Comparison of ENCODE assay signal across 8 cellular contexts in genomic region chr22:23749747-23750373, GRCh38.
A peak's percentile ranks its signal among the peaks of the same experiment; 100 is the strongest.
DNase-seq lines count a peak whose midpoint lies in the region; ATAC-seq lines count a peak whose summit lies in the region.

No MANE protein-coding gene starts in this region.

- H3K27ac Mint-ChIP-seq in stimulated activated effector memory CD8-positive, alpha-beta T cell treated with anti-CD3 and anti-CD28 coated beads, Interleukin-12 subunit alpha, Interleukin-12 subunit beta, amount 100 ng/mL, for 72 hours, result peak overlapping the region; percentile 88

- no peaks in the 10 kb centered on the region for H3K9me3 Mint-ChIP-seq in stimulated activated effector memory CD8-positive, alpha-beta T cell treated with anti-CD3 and anti-CD28 coated beads, Interleukin-12 subunit alpha, Interleukin-12 subunit beta, amount 100 ng/mL, for 72 hours

- H3K9me3 ChIP-seq in SK-N-MC (ENCODE audit: low read depth, low read length), result no peaks in the 10 kb centered on the region

- H3K36me3 Mint-ChIP-seq in stimulated activated effector memory CD8-positive, alpha-beta T cell treated with anti-CD3 and anti-CD28 coated beads, Interleukin-12 subunit alpha, Interleukin-12 subunit beta, amount 100 ng/mL, for 72 hours, result peaks cover 7% of the 10 kb centered on the region

- peaks cover 7% of the 10 kb centered on the region; the same call in 1 of the 2 replicates for H3K36me3 ChIP-seq in SK-N-MC (ENCODE audit: insufficient read depth, low read length)

- peak overlapping the region; percentile 84 for H3K4me3 Mint-ChIP-seq in stimulated activated effector memory CD8-positive, alpha-beta T cell treated with anti-CD3 and anti-CD28 coated beads, Interleukin-12 subunit alpha, Interleukin-12 subunit beta, amount 100 ng/mL, for 72 hours

- H3K27ac ChIP-seq in SK-N-MC, result no peak overlapping the region

- no peak for ATAC-seq in stimulated activated effector memory CD8-positive, alpha-beta T cell treated with anti-CD3 and anti-CD28 coated beads, Interleukin-12 subunit alpha, Interleukin-12 subunit beta, amount 100 ng/mL, for 72 hours

- peak; percentile 48 for DNase-seq in SIG-M5 treated with dmso at 0.1 percent for 504 hours (lab: John Stamatoyannopoulos, UW; ENCODE audit: unreplicated experiment)
- no peak for DNase-seq in SIG-M5 (lab: John Stamatoyannopoulos, UW)
- no peak for DNase-seq in SK-N-MC (ENCODE audit: low read depth, low spot score)
- peak; percentile 40 for DNase-seq in fibroblast of peridontal ligament (ENCODE audit: extremely low read depth)
- DNase-seq in stimulated activated effector memory CD8-positive, alpha-beta T cell treated with anti-CD3 and anti-CD28 coated beads, Interleukin-12 subunit alpha, Interleukin-12 subunit beta, amount 100 ng/mL, for 72 hours (ENCODE audit: low spot score in 2 of 2), result no peak
- no peak for DNase-seq in NCI-H2081 treated with DMSO at 0.1 percent for 48 hours (lab: John Stamatoyannopoulos, UW)
- no peak for DNase-seq in NK-92 treated with Interleukin-12 subunit alpha and Interleukin-12 subunit beta, amount 100 ng/mL, for 24 hours (lab: John Stamatoyannopoulos, UW)
- no peak for DNase-seq in EL

- peak overlapping the region; percentile 97 for H3K4me3 ChIP-seq in SK-N-MC

- peak overlapping the region; percentile 89 for H3K9ac ChIP-seq in SK-N-MC (ENCODE audit: insufficient read length)

- peaks cover 18% of the 10 kb centered on the region for H3K4me1 Mint-ChIP-seq in stimulated activated effector memory CD8-positive, alpha-beta T cell treated with anti-CD3 and anti-CD28 coated beads, Interleukin-12 subunit alpha, Interleukin-12 subunit beta, amount 100 ng/mL, for 72 hours

Comparison
In these comparisons a context has a peak if more than half of its experiments do, and no peak if none do; other contexts are left out.
1. DNase-seq: peak in SIG-M5 treated with dmso at 0.1 percent for 504 hours (single experiment) and fibroblast of peridontal ligament (single experiment); none in SIG-M5 (single experiment), SK-N-MC (single experiment), stimulated activated effector memory CD8-positive, alpha-beta T cell treated with anti-CD3 and anti-CD28 coated beads, Interleukin-12 subunit alpha, Interleukin-12 subunit beta, amount 100 ng/mL, for 72 hours (0 of 2), NCI-H2081 treated with DMSO at 0.1 percent for 48 hours (single experiment), NK-92 treated with Interleukin-12 subunit alpha and Interleukin-12 subunit beta, amount 100 ng/mL, for 24 hours (single experiment) and EL (single experiment).